8 cellular contexts compared by ENCODE assay signal in the genomic region with DNA sequence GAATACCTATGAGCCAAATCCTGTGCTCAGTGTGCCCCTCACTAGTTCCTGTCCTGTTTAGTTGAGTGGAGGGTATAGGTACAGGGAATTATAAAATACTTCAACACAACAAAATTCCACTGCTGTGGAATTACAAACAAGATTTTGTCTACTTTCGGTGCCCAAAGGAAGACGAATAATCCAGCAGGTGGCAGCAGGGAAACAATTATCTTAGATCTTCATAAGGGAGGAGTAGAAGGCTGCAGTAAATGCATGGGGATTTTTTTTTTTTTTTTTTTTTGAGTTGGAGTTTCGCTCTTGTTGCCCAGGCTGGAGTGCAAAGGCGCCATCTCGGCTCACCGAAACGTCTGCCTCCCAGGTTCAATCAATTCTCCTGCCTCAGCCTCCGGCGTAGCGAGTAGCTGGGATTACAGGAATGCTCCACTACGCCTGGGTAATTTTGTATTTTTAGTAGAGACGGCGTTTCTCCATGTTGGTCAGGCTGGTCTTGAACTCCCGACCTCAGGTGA. TPM values are rescaled to one million over a fixed set of nuclear protein-coding genes. Genes with fewer than 3 reads are reported as not detected.
DNase-seq lines count a peak whose midpoint lies in the region; ATAC-seq lines count a peak whose summit lies in the region.

No MANE protein-coding gene starts in this region.

- H4K91ac ChIP-seq in neuronal stem cell (ENCODE audit: low read depth, low read length, poor library complexity): no peak overlapping the region

- no peak overlapping the region for H3K4me3 ChIP-seq in neuronal stem cell (ENCODE audit: low read length in 2 of 2)
- H3K4me3 ChIP-seq in aorta (ENCODE audit: low read length in 2 of 2): no peak overlapping the region

- H3K9me3 Mint-ChIP-seq in activated T-helper 1 cell treated with anti-CD3 and anti-CD28 coated beads, Interleukin-12 subunit alpha, Interleukin-12 subunit beta, Interleukin-2, Interleukin-4 antibody, amounts not matched to agents 30 ng/mL and 10 ng/mL and 1 ng/mL, durations not matched to agents 14 hours and 24 hours and 36 hours: no peaks in the 10 kb centered on the region

- peak overlapping the region; percentile 41 for H3K4me3 Mint-ChIP-seq in activated T-helper 1 cell treated with anti-CD3 and anti-CD28 coated beads, Interleukin-12 subunit alpha, Interleukin-12 subunit beta, Interleukin-2, Interleukin-4 antibody, amounts not matched to agents 30 ng/mL and 10 ng/mL and 1 ng/mL, durations not matched to agents 14 hours and 24 hours and 36 hours

- no peak overlapping the region for H3K14ac ChIP-seq in neuronal stem cell (ENCODE audit: low read length)

- H3K27ac ChIP-seq in neuronal stem cell (replicated peaks; ENCODE audit: low read length): no peak overlapping the region
- H3K27ac ChIP-seq in aorta (ENCODE audit: low read depth in 1 of 2, low read length in 2 of 2): no peak overlapping the region

- no peak overlapping the region for H2BK120ac ChIP-seq in neuronal stem cell (ENCODE audit: low read depth, low read length)

- no peak overlapping the region for H2AK5ac ChIP-seq in neuronal stem cell (ENCODE audit: low read depth, low read length)

- H3K9me3 ChIP-seq in neuronal stem cell (replicated peaks in 1 of 2; ENCODE audit: control insufficient read depth in 2 of 2, insufficient read depth in 1 of 2, low read depth in 1 of 2, low read length in 2 of 2) (no peaks in the 10 kb centered on the region), aorta (ENCODE audit: control insufficient read depth, low read length) (no peaks in the 10 kb centered on the region)

- peaks cover 0 to 6% of the 10 kb centered on the region in 2 donors for H3K36me3 ChIP-seq in neuronal stem cell (replicated peaks in 1 of 2; ENCODE audit: control insufficient read depth in 2 of 2, insufficient read depth in 2 of 2, low read length in 2 of 2)
- H3K36me3 ChIP-seq in aorta (ENCODE audit: control insufficient read depth in 1 of 2, insufficient read depth in 2 of 2, low read length in 1 of 2): no peaks in the 10 kb centered on the region

- intact Hi-C loops in activated T-helper 1 cell treated with anti-CD3 and anti-CD28 coated beads, Interleukin-12 subunit alpha, Interleukin-12 subunit beta, Interleukin-2, Interleukin-4 antibody, amounts not matched to agents 30 ng/mL and 10 ng/mL and 1 ng/mL, durations not matched to agents 14 hours and 24 hours and 36 hours (cut with micrococcal nuclease): loop anchor here (1.0 to 2.0 kb wide), 3 partner anchors 55 to 202 kb away; a partner anchor contains a TSS
- intact Hi-C loops in aorta (cut with DNase I): loop anchor here (2.0 to 10.0 kb wide), 3 partner anchors 56 to 148 kb away; a partner anchor contains a TSS

- H3K27ac Mint-ChIP-seq in activated T-helper 1 cell treated with anti-CD3 and anti-CD28 coated beads, Interleukin-12 subunit alpha, Interleukin-12 subunit beta, Interleukin-2, Interleukin-4 antibody, amounts not matched to agents 30 ng/mL and 10 ng/mL and 1 ng/mL, durations not matched to agents 14 hours and 24 hours and 36 hours: no peak overlapping the region

- H2BK12ac ChIP-seq in neuronal stem cell (ENCODE audit: low read length): no peak overlapping the region

- H2AFZ ChIP-seq in neuronal stem cell (ENCODE audit: low read length): peak overlapping the region; percentile 8

- H3K36me3 Mint-ChIP-seq in activated T-helper 1 cell treated with anti-CD3 and anti-CD28 coated beads, Interleukin-12 subunit alpha, Interleukin-12 subunit beta, Interleukin-2, Interleukin-4 antibody, amounts not matched to agents 30 ng/mL and 10 ng/mL and 1 ng/mL, durations not matched to agents 14 hours and 24 hours and 36 hours (ENCODE audit: low read depth): peaks cover 16% of the 10 kb centered on the region

- H2BK5ac ChIP-seq in neuronal stem cell (ENCODE audit: low read length): no peak overlapping the region

- no CpG with 5 or more reads among the region's 14 CpGs for WGBS in neuronal stem cell (ENCODE audit: extremely low coverage in 2 of 2, insufficient read length in 2 of 2, insufficient replicate concordance in 1 of 2), 2 donors
- 41 to 44% methylated on average over 14 of the region's 14 CpGs for WGBS in aorta, 2 donors

- DNase-seq in COR-L47 (lab: John Stamatoyannopoulos, UW): peak; percentile 70
- peak; percentile 90 to 93 for DNase-seq in Kasumi-1 (lab: John Stamatoyannopoulos, UW)
- DNase-seq in OCI-M1 (lab: John Stamatoyannopoulos, UW): peak; percentile 96
- peak; percentile 50 for DNase-seq in activated T-helper 1 cell treated with anti-CD3 and anti-CD28 coated beads, Interleukin-12 subunit alpha, Interleukin-12 subunit beta, Interleukin-2, Interleukin-4 antibody, amounts not matched to agents 30 ng/mL and 10 ng/mL and 1 ng/mL, durations not matched to agents 14 hours and 24 hours and 36 hours (ENCODE audit: low spot score)
- DNase-seq in fibroblast of the conjunctiva (ENCODE audit: low read depth): peak; percentile 81
- peak; percentile 45 for DNase-seq in neuronal stem cell (ENCODE audit: low spot score)
- DNase-seq in aorta: peak; percentile 51 to 68
- DNase-seq in HPDE6-E6E7 (ENCODE audit: extremely low spot score): no peak

- peak; percentile 19 for ATAC-seq in aorta (ENCODE audit: low FRiP score)

- no peak overlapping the region for H3K4me2 ChIP-seq in neuronal stem cell (ENCODE audit: insufficient read depth, low read length, poor library complexity, severe bottlenecking)

- peaks cover 29% of the 10 kb centered on the region for H3K4me1 Mint-ChIP-seq in activated T-helper 1 cell treated with anti-CD3 and anti-CD28 coated beads, Interleukin-12 subunit alpha, Interleukin-12 subunit beta, Interleukin-2, Interleukin-4 antibody, amounts not matched to agents 30 ng/mL and 10 ng/mL and 1 ng/mL, durations not matched to agents 14 hours and 24 hours and 36 hours (ENCODE audit: low read depth)

- H4K8ac ChIP-seq in neuronal stem cell (ENCODE audit: low read depth, low read length): no peak overlapping the region

- no peak overlapping the region for H3K23ac ChIP-seq in neuronal stem cell (ENCODE audit: low read depth, low read length, poor library complexity)

- H3K18ac ChIP-seq in neuronal stem cell (ENCODE audit: low read length): no peak overlapping the region

- H2BK15ac ChIP-seq in neuronal stem cell (ENCODE audit: low read length): no peak overlapping the region

- H3K9ac ChIP-seq in neuronal stem cell (ENCODE audit: low read depth, low read length, poor library complexity): no peak overlapping the region

- H3K27me3 Mint-ChIP-seq in activated T-helper 1 cell treated with anti-CD3 and anti-CD28 coated beads, Interleukin-12 subunit alpha, Interleukin-12 subunit beta, Interleukin-2, Interleukin-4 antibody, amounts not matched to agents 30 ng/mL and 10 ng/mL and 1 ng/mL, durations not matched to agents 14 hours and 24 hours and 36 hours (ENCODE audit: insufficient read depth): peaks cover 9% of the 10 kb centered on the region

- H3K4ac ChIP-seq in neuronal stem cell (ENCODE audit: low read length): no peak overlapping the region

- H3K27me3 ChIP-seq in neuronal stem cell (ENCODE audit: control insufficient read depth in 3 of 3, insufficient read depth in 3 of 3, low read depth in 1 of 3, low read length in 3 of 3): no peaks in the 10 kb centered on the region
- H3K27me3 ChIP-seq in aorta (ENCODE audit: control insufficient read depth in 1 of 2, insufficient read depth in 2 of 2, low read length in 1 of 2): no peaks in the 10 kb centered on the region

- peaks cover 2 to 5% of the 10 kb centered on the region in 2 donors for H3K4me1 ChIP-seq in neuronal stem cell (ENCODE audit: control insufficient read depth in 2 of 2, insufficient read depth in 1 of 2, low read depth in 1 of 2, low read length in 2 of 2)
- H3K4me1 ChIP-seq in aorta (ENCODE audit: control insufficient read depth in 1 of 2, insufficient read depth in 2 of 2, low read length in 2 of 2): peaks cover 0 to 1% of the 10 kb centered on the region in 2 donors

- peaks cover 2% of the 10 kb centered on the region for H3K79me1 ChIP-seq in neuronal stem cell (ENCODE audit: low read depth, low read length)

RNA-seq across cellular contexts. Expression of a gene that starts 2.0 kb away (rescaled TPM):
- total RNA-seq in activated T-helper 1 cell treated with anti-CD3 and anti-CD28 coated beads, Interleukin-12 subunit alpha, Interleukin-12 subunit beta, Interleukin-2, Interleukin-4 antibody, amounts not matched to agents 30 ng/mL and 10 ng/mL and 1 ng/mL, durations not matched to agents 14 hours and 24 hours and 36 hours: 98.9 and 101 TPM in 2 replicates
- 93.0 TPM for polyA plus RNA-seq in neuronal stem cell (2013, experiment 1 of 2)
- polyA plus RNA-seq in neuronal stem cell (2013, experiment 2 of 2): 97.5 TPM
- total RNA-seq in aorta: 10 to 100 TPM; 64.0 to 67.6 TPM
- 10 to 100 TPM; 16.5 to 22.7 TPM for polyA plus RNA-seq in aorta

RNA-seq across cellular contexts. Expression of a gene that starts 6.3 kb away (rescaled TPM):
- total RNA-seq in activated T-helper 1 cell treated with anti-CD3 and anti-CD28 coated beads, Interleukin-12 subunit alpha, Interleukin-12 subunit beta, Interleukin-2, Interleukin-4 antibody, amounts not matched to agents 30 ng/mL and 10 ng/mL and 1 ng/mL, durations not matched to agents 14 hours and 24 hours and 36 hours: 90.0 and 96.4 TPM in 2 replicates
- 101 TPM for polyA plus RNA-seq in neuronal stem cell (2013, experiment 1 of 2)
- 98.5 TPM for polyA plus RNA-seq in neuronal stem cell (2013, experiment 2 of 2)
- total RNA-seq in aorta: 10 to 100 TPM; 37.1 to 40.8 TPM
- polyA plus RNA-seq in aorta: 10 to 100 TPM; 26.7 to 28.7 TPM

RNA-seq across cellular contexts. Expression of a gene that starts 20.6 kb away (rescaled TPM):
- 2.6 and 2.9 TPM in 2 replicates for total RNA-seq in activated T-helper 1 cell treated with anti-CD3 and anti-CD28 coated beads, Interleukin-12 subunit alpha, Interleukin-12 subunit beta, Interleukin-2, Interleukin-4 antibody, amounts not matched to agents 30 ng/mL and 10 ng/mL and 1 ng/mL, durations not matched to agents 14 hours and 24 hours and 36 hours
- polyA plus RNA-seq in neuronal stem cell (2013, experiment 1 of 2): 0.24 TPM
- 0.33 TPM for polyA plus RNA-seq in neuronal stem cell (2013, experiment 2 of 2)
- total RNA-seq in aorta: under 1 TPM in 1 of 2 donors, not detected in 1; 0.78 TPM
- under 1 TPM in 1 of 2 donors, not detected in 1; 0.69 TPM for polyA plus RNA-seq in aorta

RNA-seq across cellular contexts. Expression of a gene that starts 30.4 kb away (rescaled TPM):
- total RNA-seq in activated T-helper 1 cell treated with anti-CD3 and anti-CD28 coated beads, Interleukin-12 subunit alpha, Interleukin-12 subunit beta, Interleukin-2, Interleukin-4 antibody, amounts not matched to agents 30 ng/mL and 10 ng/mL and 1 ng/mL, durations not matched to agents 14 hours and 24 hours and 36 hours: 111 and 117 TPM in 2 replicates
- polyA plus RNA-seq in neuronal stem cell (2013, experiment 1 of 2): 38.6 TPM
- 37.5 TPM for polyA plus RNA-seq in neuronal stem cell (2013, experiment 2 of 2)
- total RNA-seq in aorta: 10 to 100 TPM; 27.3 to 33.8 TPM
- 10 to 100 TPM; 39.3 to 58.4 TPM for polyA plus RNA-seq in aorta

RNA-seq across cellular contexts. Expression of a gene that starts 30.6 kb away (rescaled TPM):
- 4.0 and 5.0 TPM in 2 replicates for total RNA-seq in activated T-helper 1 cell treated with anti-CD3 and anti-CD28 coated beads, Interleukin-12 subunit alpha, Interleukin-12 subunit beta, Interleukin-2, Interleukin-4 antibody, amounts not matched to agents 30 ng/mL and 10 ng/mL and 1 ng/mL, durations not matched to agents 14 hours and 24 hours and 36 hours
- polyA plus RNA-seq in neuronal stem cell (2013, experiment 1 of 2): 7.6 TPM
- polyA plus RNA-seq in neuronal stem cell (2013, experiment 2 of 2): 6.8 TPM
- total RNA-seq in aorta: 1 to 10 TPM; 7.3 to 9.6 TPM
- 1 to 10 TPM; 4.4 to 7.5 TPM for polyA plus RNA-seq in aorta
